ENCODE assay signal across 12 cellular contexts in the genomic region with DNA sequence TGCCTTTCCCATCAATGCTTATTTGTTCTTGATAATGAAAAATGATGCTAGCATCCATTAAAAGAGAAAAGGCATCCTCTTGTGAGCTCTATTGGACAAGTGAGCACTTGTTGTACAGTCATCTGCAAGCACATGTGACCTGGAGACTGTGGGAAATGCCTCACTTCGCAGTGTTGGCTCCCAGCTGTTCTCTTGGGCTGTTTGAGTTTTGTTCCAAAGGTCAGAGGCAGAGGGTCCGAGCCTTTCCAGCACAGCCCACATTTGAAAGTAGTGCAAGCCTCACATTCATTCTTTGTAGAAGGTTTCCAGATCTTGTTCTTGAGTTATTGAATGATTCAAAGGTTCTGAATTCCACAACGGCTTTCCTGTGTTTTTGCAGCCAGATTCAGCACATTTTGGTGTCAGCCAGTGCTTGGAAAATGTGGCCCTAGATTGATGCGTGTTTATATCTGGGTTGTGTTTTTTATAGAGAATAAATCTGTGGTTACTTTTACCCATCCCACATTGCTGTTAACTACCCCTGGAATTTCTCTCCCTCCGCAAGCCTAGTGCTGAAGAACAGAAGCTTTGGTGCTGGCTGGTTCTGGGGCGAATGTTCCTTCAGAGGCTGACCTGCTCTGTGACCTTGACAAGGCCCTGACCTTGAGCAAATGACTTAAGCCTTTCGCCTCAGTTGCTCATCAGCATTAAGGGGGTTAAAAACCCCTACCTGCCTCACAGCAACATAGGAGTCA. TPM values are rescaled to one million over a fixed set of nuclear protein-coding genes. Genes with fewer than 3 reads are reported as not detected.
DNase-seq lines count a peak whose midpoint lies in the region; ATAC-seq and TF ChIP-seq lines count a peak whose summit lies in the region.
"Had no signal": no experiment of that assay in that cellular context is flagged by ENCODE, and none has a peak within 500 bp of the region (broad histone marks: within the 10 kb centered on the region; RNA-seq: fewer than 3 reads in every experiment).

No MANE protein-coding gene starts in this region.

- DNase-seq in M059J (ENCODE audit: low read depth) (peak; percentile 21), SHP77 (lab: John Stamatoyannopoulos, UW) (peak; percentile 6 to 62), inferior parietal cortex (ENCODE audit: extremely low spot score) (peak; percentile 87), substantia nigra (lab: John Stamatoyannopoulos, UW) (peak in 47 of 49 donors; percentile 14 to 90 (median 70)), OCI-LY7 (ENCODE audit: low spot score) (no peak), ascending aorta (ENCODE audit: low spot score in 2 of 2) (no peak)
- DNase-seq: activated CD4-positive, CD25-positive, alpha-beta regulatory T cell treated with anti-CD3 and anti-CD28 coated beads, Interleukin-2, amount 50 U/mL, for 72 hours; effector CD4-positive, alpha-beta T cell; NCI-H2227 treated with DMSO at 0.1 percent for 48 hours; stimulated activated naive CD8-positive, alpha-beta T cell treated with anti-CD3 and anti-CD28 coated beads, Interleukin-15, Interleukin-2, amounts not matched to agents 100 U/mL and 50 U/mL, for 24 hours had no signal

- ATAC-seq in GM19455 (IDR thresholded peaks at IDR 0.05; ENCODE audit: unreplicated experiment) (no peak), HG02798 (IDR thresholded peaks at IDR 0.05; ENCODE audit: poor library complexity, unreplicated experiment) (no peak)
- ATAC-seq: stimulated activated naive CD8-positive, alpha-beta T cell treated with anti-CD3 and anti-CD28 coated beads, Interleukin-15, Interleukin-2, amounts not matched to agents 100 U/mL and 50 U/mL, for 24 hours had no signal

- no peaks in the 10 kb centered on the region for H4K20me1 ChIP-seq in OCI-LY7 (ENCODE audit: insufficient read depth, low read length)

- H3K4me1 ChIP-seq in OCI-LY7 (ENCODE audit: insufficient read depth, low read length, poor library complexity, severe bottlenecking) (peaks cover 9% of the 10 kb centered on the region), ascending aorta (no peaks in the 10 kb centered on the region)

- H3K9me2 ChIP-seq in OCI-LY7 (ENCODE audit: insufficient read depth, low read length): no peaks in the 10 kb centered on the region

- CTCF ChIA-PET in OCI-LY7 (lab: Charles Lee; ENCODE audit: unreplicated experiment): no interaction called here

- H3K4me3 ChIP-seq in OCI-LY7 (ENCODE audit: low read depth, low read length, poor library complexity, severe bottlenecking): no peak overlapping the region
- H3K4me3 ChIP-seq in ascending aorta: no peak overlapping the region

- intact Hi-C loops in OCI-LY7 (cut with micrococcal nuclease; ENCODE audit: unreplicated experiment): no loop called here
- intact Hi-C loops in ascending aorta (cut with DNase I): no loop called here

- peak overlapping the region; percentile 90 for H3K27ac ChIP-seq in substantia nigra (ENCODE audit: low read depth, low read length, poor library complexity, severe bottlenecking)
- no peak overlapping the region for H3K27ac ChIP-seq in OCI-LY7 (ENCODE audit: low read depth, low read length, poor library complexity, severe bottlenecking)
- no peak overlapping the region for H3K27ac ChIP-seq in ascending aorta

- no peak overlapping the region for H3K4me2 ChIP-seq in OCI-LY7 (ENCODE audit: low read length)

- no peaks in the 10 kb centered on the region for H3K27me3 ChIP-seq in ascending aorta

- H3K36me3 ChIP-seq in OCI-LY7 (ENCODE audit: insufficient read depth, low read length): no peaks in the 10 kb centered on the region
- H3K36me3 ChIP-seq in ascending aorta: no peaks in the 10 kb centered on the region

- H3K79me2 ChIP-seq in OCI-LY7 (ENCODE audit: insufficient read depth, low read depth, low read length): no peaks in the 10 kb centered on the region

- no TSS peak for BruUV-seq in OCI-LY7 (replicated peaks; lab: Mats Ljungman, UMichigan)

- TF ChIP-seq CTCF in OCI-LY7 (conservative IDR thresholded peaks at IDR 0.05; ENCODE audit: low read length): no peak
- no peak for TF ChIP-seq CTCF in ascending aorta (IDR thresholded peaks at IDR 0.05)

- no peaks in the 10 kb centered on the region for H3K9me3 ChIP-seq in OCI-LY7 (ENCODE audit: low read length)
- no peaks in the 10 kb centered on the region for H3K9me3 ChIP-seq in ascending aorta

- H2AFZ ChIP-seq in OCI-LY7 (ENCODE audit: low read length): no peak overlapping the region

- POLR2A ChIA-PET in OCI-LY7 (lab: Charles Lee): no interaction called here

RNA-seq across cellular contexts. Expression of a gene that starts 49.8 kb away (rescaled TPM):
- 0.05 TPM in 1 of 2 replicates, not detected in the other for total RNA-seq in M059J (2014; rRNA removed; shearing (Covaris generic))
- not detected in 2 replicates for total RNA-seq in OCI-LY7 (2014; rRNA removed; shearing (Covaris generic))
- not detected in 2 replicates for total RNA-seq in OCI-LY7 (2022)
- total RNA-seq in ascending aorta: not detected

RNA-seq across cellular contexts. Expression of a gene that starts 56.5 kb away (rescaled TPM):
- 7.8 and 19.7 TPM in 2 replicates for total RNA-seq in M059J (2014; rRNA removed; shearing (Covaris generic))
- total RNA-seq in OCI-LY7 (2014; rRNA removed; shearing (Covaris generic)): 17.3 and 22.8 TPM in 2 replicates
- 22.7 and 27.3 TPM in 2 replicates for total RNA-seq in OCI-LY7 (2022)
- total RNA-seq in ascending aorta: 3.7 TPM

Comparison
In these comparisons a context has a peak if more than half of its experiments do, and no peak if none do; other contexts are left out.
1. DNase-seq: peak in M059J (single experiment), SHP77 (2 of 2), inferior parietal cortex (single experiment) and substantia nigra (47 of 49); none in OCI-LY7 (single experiment) and ascending aorta (0 of 2).